Comparison of ENCODE assay signal across 9 cellular contexts in genomic region chr11:77047928-77048446, GRCh38. TPM values are rescaled to one million over a fixed set of nuclear protein-coding genes. Genes with fewer than 3 reads are reported as not detected.
"Had no signal": no experiment of that assay in that cellular context is flagged by ENCODE, and none has a peak within 500 bp of the region (broad histone marks: within the 10 kb centered on the region; RNA-seq: fewer than 3 reads in every experiment).

No MANE protein-coding gene starts in this region.

RNA-seq across cellular contexts. Expression of gene B3GNT6, which starts 13.8 kb away (rescaled TPM):
- total RNA-seq: activated B cell treated with CpG ODN at 0.5 μM for 24 hours; activated CD4-positive, alpha-beta memory T cell treated with anti-CD3 and anti-CD28 coated beads for 36 hours; activated CD8-positive, alpha-beta memory T cell treated with anti-CD3 and anti-CD28 coated beads, Interleukin-2, amount 10 ng/mL, durations not matched to agents 7 days and 5 days; activated naive CD8-positive, alpha-beta T cell treated with anti-CD3 and anti-CD28 coated beads for 36 hours; aorta; chondrocyte; M059J; SJCRH30; T-helper 1 cell treated with Interleukin-12 subunit alpha and Interleukin-12 subunit beta and Interleukin-4 antibody, amounts not matched to agents 30 ng/mL and 1 ng/mL, for 36 hours had no signal
- polyA plus RNA-seq: aorta had no signal

RNA-seq across cellular contexts. Expression of gene OMP, which starts 54.7 kb away (rescaled TPM):
- total RNA-seq: activated B cell treated with CpG ODN at 0.5 μM for 24 hours; activated CD4-positive, alpha-beta memory T cell treated with anti-CD3 and anti-CD28 coated beads for 36 hours; activated CD8-positive, alpha-beta memory T cell treated with anti-CD3 and anti-CD28 coated beads, Interleukin-2, amount 10 ng/mL, durations not matched to agents 7 days and 5 days; activated naive CD8-positive, alpha-beta T cell treated with anti-CD3 and anti-CD28 coated beads for 36 hours; chondrocyte; M059J; T-helper 1 cell treated with Interleukin-12 subunit alpha and Interleukin-12 subunit beta and Interleukin-4 antibody, amounts not matched to agents 30 ng/mL and 1 ng/mL, for 36 hours had no signal
- polyA plus RNA-seq: aorta had no signal
